13 cellular contexts compared by ENCODE assay signal in the genomic region with DNA sequence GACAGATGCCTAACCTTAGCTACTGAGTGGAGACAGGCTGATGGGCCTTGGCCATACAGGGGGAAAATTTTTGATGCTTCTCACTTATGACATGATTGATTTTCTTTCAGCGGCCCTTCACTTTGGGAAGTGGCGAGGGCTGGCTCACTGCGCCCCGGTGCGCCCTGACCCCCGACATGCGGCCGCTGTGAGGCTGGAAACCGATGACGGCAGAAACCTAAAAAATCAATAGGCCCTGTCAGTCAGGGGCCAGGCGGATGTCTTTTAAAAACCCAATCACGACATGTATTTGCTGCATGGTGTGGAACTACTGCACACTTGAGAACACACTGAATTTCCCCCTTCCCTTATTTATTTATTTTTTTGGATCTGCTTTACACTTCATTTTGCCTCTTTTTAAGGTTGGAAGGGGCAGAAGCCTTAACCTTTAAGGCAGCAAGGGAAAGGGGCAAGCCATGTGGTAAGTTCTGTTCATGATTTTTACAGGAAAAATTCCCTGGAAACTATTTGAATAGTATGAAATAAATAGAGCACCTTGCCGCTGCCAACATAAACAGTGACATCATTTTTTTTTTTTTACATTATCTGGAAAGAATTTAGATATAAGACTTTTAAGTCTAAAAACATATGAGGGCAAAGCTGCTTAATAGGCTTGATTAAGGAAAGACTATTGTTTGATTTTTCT.
DNase-seq lines count a peak whose midpoint lies in the region; ATAC-seq and TF ChIP-seq lines count a peak whose summit lies in the region.
"Had no signal": no experiment of that assay in that cellular context is flagged by ENCODE, and none has a peak within 500 bp of the region (broad histone marks: within the 10 kb centered on the region; RNA-seq: fewer than 3 reads in every experiment).

No MANE protein-coding gene starts in this region.

- H4K20me1 ChIP-seq in GM23248 (ENCODE audit: insufficient read depth), result no peaks in the 10 kb centered on the region

- no peak for TF ChIP-seq POLR2A in suprapubic skin (IDR thresholded peaks at IDR 0.05)

- no peak overlapping the region for H2AFZ ChIP-seq in GM23248

- TF ChIP-seq CTCF in brain microvascular endothelial cell (IDR thresholded peaks at IDR 0.05; ENCODE audit: low read depth, low read length, missing control alignments) (no peak), heart right ventricle (IDR thresholded peaks at IDR 0.05) (no peak), suprapubic skin (IDR thresholded peaks at IDR 0.05) (no peak)

- DNase-seq in GM23248, result peak; percentile 70
- peak; percentile 20 for DNase-seq in brain microvascular endothelial cell
- no peak for DNase-seq in heart right ventricle
- no peak for DNase-seq in suprapubic skin (ENCODE audit: low spot score in 2 of 2)
- no peak for DNase-seq in AG08396 (ENCODE audit: low spot score)
- no peak for DNase-seq in activated CD4-positive, alpha-beta T cell treated with anti-CD3 and anti-CD28 coated beads for 48 hours
- DNase-seq in activated naive CD4-positive, alpha-beta T cell (lab: John Stamatoyannopoulos, UW), result no peak
- DNase-seq: activated CD4-positive, alpha-beta T cell treated with anti-CD3 and anti-CD28 coated beads, Interleukin-2, amount 50 U/mL, for 4 hours; HFFc6; right lobe of liver; substantia nigra had no signal

- TF ChIP-seq EP300 in suprapubic skin (IDR thresholded peaks at IDR 0.05), result no peak

- peaks cover 46% of the 10 kb centered on the region for H3K4me1 ChIP-seq in GM23248 (ENCODE audit: insufficient read depth)
- H3K4me1 ChIP-seq in heart right ventricle, result peaks cover 4 to 62% (median 39%) of the 10 kb centered on the region in 9 donors
- H3K4me1 ChIP-seq in suprapubic skin, result peaks cover 15% of the 10 kb centered on the region

- H3K9me3 ChIP-seq in GM23248 (ENCODE audit: low read depth) (no peaks in the 10 kb centered on the region), heart right ventricle (no peaks in the 10 kb centered on the region), suprapubic skin (no peaks in the 10 kb centered on the region)
- H3K9me3 ChIP-seq: right lobe of liver had no signal

- ATAC-seq in heart right ventricle, result peak in 7 of 8 donors; percentile 46 to 78 (median 64)
- ATAC-seq: esophagus mucosa, right lobe of liver had no signal

- no peak overlapping the region for H3K9ac ChIP-seq in GM23248

- H3F3A ChIP-seq in GM23248 (ENCODE audit: insufficient read depth), result peaks cover 29% of the 10 kb centered on the region

- H3K79me2 ChIP-seq in GM23248 (ENCODE audit: insufficient read depth), result peaks cover 21% of the 10 kb centered on the region

- H3K27me3 ChIP-seq in GM23248 (replicated peaks; ENCODE audit: insufficient read depth) (no peaks in the 10 kb centered on the region), brain microvascular endothelial cell (replicated peaks) (no peaks in the 10 kb centered on the region), heart right ventricle (no peaks in the 10 kb centered on the region), suprapubic skin (no peaks in the 10 kb centered on the region)
- H3K27me3 ChIP-seq: cardiac muscle cell, right lobe of liver had no signal

- in situ Hi-C loops in GM23248 (cut with MboI), result no loop called here
- in situ Hi-C loops in brain microvascular endothelial cell (cut with HindIII; ENCODE audit: low pct_ligation_motif_present, low sequenced_read_pairs), result no loop called here

- intact Hi-C loops in heart right ventricle (cut with DNase I), result no loop called here

- H3K27ac ChIP-seq in GM23248 (no peak overlapping the region), brain microvascular endothelial cell (peak overlapping the region; percentile 87), heart right ventricle (peak overlapping the region in 8 of 10 donors; percentile 2 to 76 (median 68)), suprapubic skin (peak overlapping the region; percentile 30)
- H3K27ac ChIP-seq: cardiac muscle cell, right lobe of liver had no signal

- 89 to 90% methylated on average over 13 of the region's 13 CpGs for WGBS in GM23248 (ENCODE audit: low coverage in 1 of 2, low lambda C conversion rate in 2 of 2, missing lambda C conversion rate in 2 of 2), 2 experiments
- WGBS in heart right ventricle, 2 donors, result 64 to 75% methylated on average over 13 of the region's 13 CpGs
- WGBS in suprapubic skin, result 93% methylated on average over 13 of the region's 13 CpGs

- no peaks in the 10 kb centered on the region for H3K36me3 ChIP-seq in GM23248 (ENCODE audit: low read depth)
- no peaks in the 10 kb centered on the region for H3K36me3 ChIP-seq in brain microvascular endothelial cell (replicated peaks)
- H3K36me3 ChIP-seq in heart right ventricle, result no peaks in the 10 kb centered on the region
- no peaks in the 10 kb centered on the region for H3K36me3 ChIP-seq in suprapubic skin
- H3K36me3 ChIP-seq: cardiac muscle cell, right lobe of liver had no signal

- H3K4me3 ChIP-seq in GM23248 (no peak overlapping the region), brain microvascular endothelial cell (ENCODE audit: low read depth, low read length) (no peak overlapping the region), heart right ventricle (no peak overlapping the region), suprapubic skin (no peak overlapping the region)
- H3K4me3 ChIP-seq: cardiac muscle cell, right lobe of liver had no signal

- H3K9me2 ChIP-seq in GM23248 (ENCODE audit: insufficient read depth), result no peaks in the 10 kb centered on the region

- H3K4me2 ChIP-seq in GM23248 (ENCODE audit: unreplicated experiment), result peak overlapping the region; percentile 49

Comparison
In these comparisons a context has a peak if more than half of its experiments do, and no peak if none do; other contexts are left out.
1. DNase-seq: peak in GM23248 (single experiment) and brain microvascular endothelial cell (single experiment); none in heart right ventricle (0 of 2), suprapubic skin (0 of 2), AG08396 (single experiment), activated CD4-positive, alpha-beta T cell treated with anti-CD3 and anti-CD28 coated beads for 48 hours (single experiment) and activated naive CD4-positive, alpha-beta T cell (0 of 4).